ENCODE assay signal across 12 cellular contexts in genomic region chr15:49855917-49856637, GRCh38.
DNase-seq lines count a peak whose midpoint lies in the region; ATAC-seq, FAIRE-seq and TF ChIP-seq lines count a peak whose summit lies in the region.
"Had no signal": no experiment of that assay in that cellular context is flagged by ENCODE, and none has a peak within 500 bp of the region (broad histone marks: within the 10 kb centered on the region; RNA-seq: fewer than 3 reads in every experiment).

No MANE protein-coding gene starts in this region.

- ATAC-seq in Right ventricle myocardium inferior, result peak; percentile 94
- ATAC-seq in GM19023 (IDR thresholded peaks at IDR 0.05; ENCODE audit: unreplicated experiment), result no peak
- no peak for ATAC-seq in left colon
- ATAC-seq: activated naive CD4-positive, alpha-beta T cell treated with anti-CD3 and anti-CD28 coated beads, Interleukin-2, amount 50 U/mL, for 72 hours had no signal

- peak overlapping the region; percentile 13 for H3K27ac Mint-ChIP-seq in mesothelial cell of epicardium
- H3K27ac Mint-ChIP-seq: activated CD4-positive, alpha-beta memory T cell treated with anti-CD3 and anti-CD28 coated beads for 36 hours; activated naive CD4-positive, alpha-beta T cell treated with anti-CD3 and anti-CD28 coated beads, Interleukin-2, amount 50 U/mL, for 72 hours had no signal

- no peaks in the 10 kb centered on the region for H3K27me3 Mint-ChIP-seq in mesothelial cell of epicardium (ENCODE audit: low read depth)
- H3K27me3 Mint-ChIP-seq: activated CD4-positive, alpha-beta memory T cell treated with anti-CD3 and anti-CD28 coated beads for 36 hours had no signal

- DNase-seq in Right ventricle myocardium inferior (ENCODE audit: missing footprints) (no peak), cardiac septum (ENCODE audit: low spot score) (no peak), mesothelial cell of epicardium (ENCODE audit: low spot score in 2 of 2, unreplicated experiment in 2 of 2) (no peak), left colon (no peak), C1 segment of cervical spinal cord (lab: John Stamatoyannopoulos, UW) (no peak)
- no peak for DNase-seq in activated CD4-positive, CD25-positive, alpha-beta regulatory T cell (lab: John Stamatoyannopoulos, UW)
- DNase-seq: 8988T; activated CD4-positive, alpha-beta memory T cell treated with anti-CD3 and anti-CD28 coated beads for 36 hours; NCI-H2171 had no signal

- intact Hi-C loops in Right ventricle myocardium inferior (cut with DNase I), result no loop called here
- intact Hi-C loops in cardiac septum (cut with DNase I), result no loop called here
- intact Hi-C loops in left colon (cut with DNase I, micrococcal nuclease), result no loop called here

- TF ChIP-seq CTCF in mesothelial cell of epicardium (IDR thresholded peaks at IDR 0.05; ENCODE audit: unreplicated experiment), result no peak

- no peak overlapping the region for H3K4me3 Mint-ChIP-seq in mesothelial cell of epicardium
- H3K4me3 Mint-ChIP-seq: activated CD4-positive, alpha-beta memory T cell treated with anti-CD3 and anti-CD28 coated beads for 36 hours had no signal

- H3K36me3 Mint-ChIP-seq in mesothelial cell of epicardium, result no peaks in the 10 kb centered on the region
- H3K36me3 Mint-ChIP-seq: activated CD4-positive, alpha-beta memory T cell treated with anti-CD3 and anti-CD28 coated beads for 36 hours; activated naive CD4-positive, alpha-beta T cell treated with anti-CD3 and anti-CD28 coated beads, Interleukin-2, amount 50 U/mL, for 72 hours had no signal

- peaks cover 9% of the 10 kb centered on the region for H3K9me3 Mint-ChIP-seq in mesothelial cell of epicardium
- H3K9me3 Mint-ChIP-seq: activated CD4-positive, alpha-beta memory T cell treated with anti-CD3 and anti-CD28 coated beads for 36 hours had no signal

- peak; percentile 64 for FAIRE-seq in endometrium (lab: Jason Lieb, UNC)

- H3K4me1 Mint-ChIP-seq in mesothelial cell of epicardium, result peaks cover 31% of the 10 kb centered on the region
